ENCODE assay signal across 1 cellular context in the genomic region with DNA sequence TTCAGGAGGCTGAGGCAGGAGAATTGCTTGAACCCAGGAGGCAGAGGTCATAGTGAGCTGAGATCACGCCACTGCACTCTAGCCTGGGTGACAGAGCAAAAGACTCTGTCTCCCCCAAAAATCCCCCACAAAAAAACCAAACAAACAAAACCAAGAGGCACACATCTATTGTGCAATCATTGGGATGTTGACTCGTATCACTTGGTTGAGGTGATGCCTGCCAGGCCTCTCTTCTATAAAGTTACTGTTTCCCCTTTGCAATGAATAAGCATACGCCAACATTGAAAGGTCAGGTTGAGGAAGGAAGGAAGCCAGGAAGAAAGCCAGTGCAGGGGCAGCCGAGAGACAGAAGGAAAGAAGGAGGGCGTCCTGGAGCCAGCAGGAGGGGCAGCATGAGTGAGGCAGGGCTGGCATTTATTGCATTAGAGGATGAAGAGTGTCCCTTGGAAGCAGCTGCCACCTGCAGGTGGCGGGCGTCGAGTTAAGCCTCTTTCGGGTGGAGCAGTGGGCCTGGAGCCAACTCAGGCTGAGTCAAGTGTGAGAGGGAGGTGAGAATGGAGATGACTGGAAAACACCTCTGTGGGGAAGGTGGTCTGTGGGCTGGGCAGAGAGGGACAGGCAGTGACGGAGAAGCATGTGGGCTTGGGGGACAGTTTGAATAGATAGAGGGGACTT.
TF ChIP-seq lines count a peak whose summit lies in the region.

No MANE protein-coding gene starts in this region.

TF ChIP-seq in HepG2, 621 proteins besides CTCF, POLR2A, EP300 and RAD21:
- TF ChIP-seq CBX5 (CRISPR knock-in tag; IDR thresholded peaks at IDR 0.05; ENCODE audit: borderline replicate concordance), result no peak
- TF ChIP-seq ZNF703 (CRISPR knock-in tag; IDR thresholded peaks at IDR 0.05; ENCODE audit: borderline replicate concordance), result no peak
- TF ChIP-seq NFE2L2 (IDR thresholded peaks at IDR 0.05; ENCODE audit: low read length), result no peak
- TF ChIP-seq, protein P1, sequence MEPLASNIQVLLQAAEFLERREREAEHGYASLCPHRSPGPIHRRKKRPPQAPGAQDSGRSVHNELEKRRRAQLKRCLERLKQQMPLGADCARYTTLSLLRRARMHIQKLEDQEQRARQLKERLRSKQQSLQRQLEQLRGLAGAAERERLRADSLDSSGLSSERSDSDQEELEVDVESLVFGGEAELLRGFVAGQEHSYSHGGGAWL (CRISPR knock-in tag; IDR thresholded peaks at IDR 0.05), result no peak
- TF ChIP-seq XRCC5 (optimal IDR thresholded peaks at IDR 0.05; ENCODE audit: low read length), result peak; percentile 24
- no peak for TF ChIP-seq KLF16 (CRISPR knock-in tag; IDR thresholded peaks at IDR 0.05)
- peak; percentile 85 for TF ChIP-seq CEBPB (IDR thresholded peaks at IDR 0.05; ENCODE audit: borderline replicate concordance, low read depth, low read length)
- no peak for TF ChIP-seq ZNF232 (CRISPR knock-in tag; IDR thresholded peaks at IDR 0.05; ENCODE audit: borderline replicate concordance)
- TF ChIP-seq TCF12 (IDR thresholded peaks at IDR 0.05), result no peak
- TF ChIP-seq TCF12 (CRISPR knock-in tag; IDR thresholded peaks at IDR 0.05), result no peak
- peak; percentile 44; the same call in 1 of the 2 replicates for TF ChIP-seq CEBPG (CRISPR knock-in tag; IDR thresholded peaks at IDR 0.05)
- no peak for TF ChIP-seq NFKB2 (CRISPR knock-in tag; IDR thresholded peaks at IDR 0.05; ENCODE audit: borderline replicate concordance)
- peak; percentile 41 for TF ChIP-seq STAG1 (CRISPR knock-in tag; IDR thresholded peaks at IDR 0.05)
- TF ChIP-seq ZKSCAN5 (CRISPR knock-in tag; IDR thresholded peaks at IDR 0.05), result peak; percentile 91
- no peak for TF ChIP-seq NR2F2 (IDR thresholded peaks at IDR 0.05; ENCODE audit: borderline replicate concordance, low read depth)
- TF ChIP-seq, protein P2, sequence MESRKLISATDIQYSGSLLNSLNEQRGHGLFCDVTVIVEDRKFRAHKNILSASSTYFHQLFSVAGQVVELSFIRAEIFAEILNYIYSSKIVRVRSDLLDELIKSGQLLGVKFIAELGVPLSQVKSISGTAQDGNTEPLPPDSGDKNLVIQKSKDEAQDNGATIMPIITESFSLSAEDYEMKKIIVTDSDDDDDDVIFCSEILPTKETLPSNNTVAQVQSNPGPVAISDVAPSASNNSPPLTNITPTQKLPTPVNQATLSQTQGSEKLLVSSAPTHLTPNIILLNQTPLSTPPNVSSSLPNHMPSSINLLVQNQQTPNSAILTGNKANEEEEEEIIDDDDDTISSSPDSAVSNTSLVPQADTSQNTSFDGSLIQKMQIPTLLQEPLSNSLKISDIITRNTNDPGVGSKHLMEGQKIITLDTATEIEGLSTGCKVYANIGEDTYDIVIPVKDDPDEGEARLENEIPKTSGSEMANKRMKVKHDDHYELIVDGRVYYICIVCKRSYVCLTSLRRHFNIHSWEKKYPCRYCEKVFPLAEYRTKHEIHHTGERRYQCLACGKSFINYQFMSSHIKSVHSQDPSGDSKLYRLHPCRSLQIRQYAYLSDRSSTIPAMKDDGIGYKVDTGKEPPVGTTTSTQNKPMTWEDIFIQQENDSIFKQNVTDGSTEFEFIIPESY (CRISPR knock-in tag; IDR thresholded peaks at IDR 0.05), result peak; percentile 80; the same call in 1 of the 2 replicates
- no peak for TF ChIP-seq ZNF557 (CRISPR knock-in tag; IDR thresholded peaks at IDR 0.05)
- no peak for TF ChIP-seq ZNF777 (CRISPR knock-in tag; IDR thresholded peaks at IDR 0.05)
- TF ChIP-seq SMARCC2 (IDR thresholded peaks at IDR 0.05), result no peak
- no peak for TF ChIP-seq RELA (CRISPR knock-in tag; IDR thresholded peaks at IDR 0.05)
- TF ChIP-seq PTBP1 (IDR thresholded peaks at IDR 0.05; ENCODE audit: low read depth, low read length, poor library complexity, severe bottlenecking), result no peak
- TF ChIP-seq, protein P3, sequence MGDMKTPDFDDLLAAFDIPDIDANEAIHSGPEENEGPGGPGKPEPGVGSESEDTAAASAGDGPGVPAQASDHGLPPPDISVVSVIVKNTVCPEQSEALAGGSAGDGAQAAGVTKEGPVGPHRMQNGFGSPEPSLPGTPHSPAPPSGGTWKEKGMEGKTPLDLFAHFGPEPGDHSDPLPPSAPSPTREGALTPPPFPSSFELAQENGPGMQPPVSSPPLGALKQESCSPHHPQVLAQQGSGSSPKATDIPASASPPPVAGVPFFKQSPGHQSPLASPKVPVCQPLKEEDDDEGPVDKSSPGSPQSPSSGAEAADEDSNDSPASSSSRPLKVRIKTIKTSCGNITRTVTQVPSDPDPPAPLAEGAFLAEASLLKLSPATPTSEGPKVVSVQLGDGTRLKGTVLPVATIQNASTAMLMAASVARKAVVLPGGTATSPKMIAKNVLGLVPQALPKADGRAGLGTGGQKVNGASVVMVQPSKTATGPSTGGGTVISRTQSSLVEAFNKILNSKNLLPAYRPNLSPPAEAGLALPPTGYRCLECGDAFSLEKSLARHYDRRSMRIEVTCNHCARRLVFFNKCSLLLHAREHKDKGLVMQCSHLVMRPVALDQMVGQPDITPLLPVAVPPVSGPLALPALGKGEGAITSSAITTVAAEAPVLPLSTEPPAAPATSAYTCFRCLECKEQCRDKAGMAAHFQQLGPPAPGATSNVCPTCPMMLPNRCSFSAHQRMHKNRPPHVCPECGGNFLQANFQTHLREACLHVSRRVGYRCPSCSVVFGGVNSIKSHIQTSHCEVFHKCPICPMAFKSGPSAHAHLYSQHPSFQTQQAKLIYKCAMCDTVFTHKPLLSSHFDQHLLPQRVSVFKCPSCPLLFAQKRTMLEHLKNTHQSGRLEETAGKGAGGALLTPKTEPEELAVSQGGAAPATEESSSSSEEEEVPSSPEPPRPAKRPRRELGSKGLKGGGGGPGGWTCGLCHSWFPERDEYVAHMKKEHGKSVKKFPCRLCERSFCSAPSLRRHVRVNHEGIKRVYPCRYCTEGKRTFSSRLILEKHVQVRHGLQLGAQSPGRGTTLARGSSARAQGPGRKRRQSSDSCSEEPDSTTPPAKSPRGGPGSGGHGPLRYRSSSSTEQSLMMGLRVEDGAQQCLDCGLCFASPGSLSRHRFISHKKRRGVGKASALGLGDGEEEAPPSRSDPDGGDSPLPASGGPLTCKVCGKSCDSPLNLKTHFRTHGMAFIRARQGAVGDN (CRISPR knock-in tag; IDR thresholded peaks at IDR 0.05), result 0 out of 2 replicates have a peak, but pooled peaks have one; percentile 21
- TF ChIP-seq, protein P4, sequence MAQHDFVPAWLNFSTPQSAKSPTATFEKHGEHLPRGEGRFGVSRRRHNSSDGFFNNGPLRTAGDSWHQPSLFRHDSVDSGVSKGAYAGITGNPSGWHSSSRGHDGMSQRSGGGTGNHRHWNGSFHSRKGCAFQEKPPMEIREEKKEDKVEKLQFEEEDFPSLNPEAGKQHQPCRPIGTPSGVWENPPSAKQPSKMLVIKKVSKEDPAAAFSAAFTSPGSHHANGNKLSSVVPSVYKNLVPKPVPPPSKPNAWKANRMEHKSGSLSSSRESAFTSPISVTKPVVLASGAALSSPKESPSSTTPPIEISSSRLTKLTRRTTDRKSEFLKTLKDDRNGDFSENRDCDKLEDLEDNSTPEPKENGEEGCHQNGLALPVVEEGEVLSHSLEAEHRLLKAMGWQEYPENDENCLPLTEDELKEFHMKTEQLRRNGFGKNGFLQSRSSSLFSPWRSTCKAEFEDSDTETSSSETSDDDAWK (CRISPR knock-in tag; IDR thresholded peaks at IDR 0.05), result no peak
- TF ChIP-seq ZNF672 (CRISPR knock-in tag; IDR thresholded peaks at IDR 0.05), result no peak
- TF ChIP-seq ZNF605 (CRISPR knock-in tag; IDR thresholded peaks at IDR 0.05), result no peak
- no peak for TF ChIP-seq ZNF768 (CRISPR knock-in tag; IDR thresholded peaks at IDR 0.05)
- peak; percentile 24; the same call in 1 of the 2 replicates for TF ChIP-seq SMC3 (IDR thresholded peaks at IDR 0.05; ENCODE audit: low read length)
- peak; percentile 36 for TF ChIP-seq TEAD3 (CRISPR knock-in tag; optimal IDR thresholded peaks at IDR 0.05; ENCODE audit: borderline replicate concordance)
- TF ChIP-seq, protein P5, sequence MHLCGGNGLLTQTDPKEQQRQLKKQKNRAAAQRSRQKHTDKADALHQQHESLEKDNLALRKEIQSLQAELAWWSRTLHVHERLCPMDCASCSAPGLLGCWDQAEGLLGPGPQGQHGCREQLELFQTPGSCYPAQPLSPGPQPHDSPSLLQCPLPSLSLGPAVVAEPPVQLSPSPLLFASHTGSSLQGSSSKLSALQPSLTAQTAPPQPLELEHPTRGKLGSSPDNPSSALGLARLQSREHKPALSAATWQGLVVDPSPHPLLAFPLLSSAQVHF (CRISPR knock-in tag; IDR thresholded peaks at IDR 0.05), result no peak
- no peak for TF ChIP-seq REPIN1 (CRISPR knock-in tag; IDR thresholded peaks at IDR 0.05; ENCODE audit: borderline replicate concordance, low read depth)
- no peak for TF ChIP-seq ZNF724P (CRISPR knock-in tag; IDR thresholded peaks at IDR 0.05; ENCODE audit: borderline replicate concordance)
- no peak for TF ChIP-seq KLF12 (CRISPR knock-in tag; IDR thresholded peaks at IDR 0.05; ENCODE audit: borderline replicate concordance)
- TF ChIP-seq TGIF2 (CRISPR knock-in tag; IDR thresholded peaks at IDR 0.05), result no peak
- TF ChIP-seq ZNF878 (CRISPR knock-in tag; IDR thresholded peaks at IDR 0.05), result no peak
- no peak for TF ChIP-seq FOXO1 (CRISPR knock-in tag; IDR thresholded peaks at IDR 0.05)
- 0 out of 2 replicates have a peak, but pooled peaks have one; percentile 24 for TF ChIP-seq ZBTB38 (CRISPR knock-in tag; IDR thresholded peaks at IDR 0.05)
- no peak for TF ChIP-seq ZNF460 (CRISPR knock-in tag; IDR thresholded peaks at IDR 0.05; ENCODE audit: borderline replicate concordance)
